In genomic region chr3:62962656-62963055, GRCh38 we compare ENCODE assay signal across 32 cellular contexts.
"Had no signal": no experiment of that assay in that cellular context is flagged by ENCODE, and none has a peak within 500 bp of the region (broad histone marks: within the 10 kb centered on the region; RNA-seq: fewer than 3 reads in every experiment).

No MANE protein-coding gene starts in this region.

- H3K9me3 ChIP-seq: breast epithelium, MG63, Peyer's patch, SJSA1 had no signal

- ATAC-seq: activated naive CD8-positive, alpha-beta T cell treated with anti-CD3 and anti-CD28 coated beads, Interleukin-2, amount 50 U/mL, for 24 hours; activated T-cell treated with anti-CD3 and anti-CD28 coated beads, Interleukin-2, amount 50 U/mL, for 4 hours had no signal

- H3K27me3 ChIP-seq: breast epithelium, MG63, Peyer's patch, SJSA1 had no signal

- H3K27ac ChIP-seq: breast epithelium, Peyer's patch, SJSA1, VCaP had no signal

- H3K36me3 ChIP-seq: breast epithelium, MG63, Peyer's patch, SJSA1 had no signal

- DNase-seq: activated B cell treated with CpG ODN at 0.5 μM for 24 hours; activated CD4-positive, alpha-beta memory T cell treated with anti-CD3 and anti-CD28 coated beads for 36 hours; activated CD4-positive, alpha-beta T cell treated with anti-CD3 and anti-CD28 coated beads for 4 hours; activated CD4-positive, alpha-beta T cell treated with anti-CD3 and anti-CD28 coated beads, Interleukin-2, amount 50 U/mL, for 1 hour; activated CD4-positive, CD25-positive, alpha-beta regulatory T cell treated with anti-CD3 and anti-CD28 coated beads, Interleukin-2, amount 50 U/mL, for 72 hours; activated CD8-positive, alpha-beta memory T cell treated with anti-CD3 and anti-CD28 coated beads, Interleukin-2, amount 50 U/mL, for 4 hours; activated gamma-delta T cell treated with Interleukin-2 at 50 U/mL for 16 hours; activated naive CD4-positive, alpha-beta T cell treated with anti-CD3 and anti-CD28 coated beads for 36 hours; activated naive CD8-positive, alpha-beta T cell treated with anti-CD3 and anti-CD28 coated beads, Interleukin-2, amount 50 U/mL, for 24 hours; activated T-cell treated with anti-CD3 and anti-CD28 coated beads for 4 hours; activated T-cell treated with anti-CD3 and anti-CD28 coated beads, Interleukin-2, amount 50 U/mL, for 4 hours; cerebellar nuclear complex; Kasumi-1; KG1; MG63; NCI-H1048; NCI-H1105 treated with DMSO at 0.1 percent for 48 hours; NCI-H1436; NCI-H1694; NCI-H1930; NCI-H2081 treated with DMSO at 0.1 percent for 48 hours; NCI-H226; NCI-H446 treated with DMSO at 0.1 percent for 48 hours; NCI-H524; Peyer's patch; RPMI8226; SHP77 treated with DMSO at 0.1 percent for 48 hours; SW 1271; T-helper 1 cell had no signal

- H3K4me1 ChIP-seq: breast epithelium, Peyer's patch, SJSA1 had no signal

- H3K4me3 ChIP-seq: breast epithelium, MG63, Peyer's patch, SJSA1 had no signal
